Comparison of ENCODE assay signal across 8 cellular contexts in genomic region chr20:63434599-63435378, GRCh38. TPM values are rescaled to one million over a fixed set of nuclear protein-coding genes. Genes with fewer than 3 reads are reported as not detected.
DNase-seq lines count a peak whose midpoint lies in the region; ATAC-seq and TF ChIP-seq lines count a peak whose summit lies in the region.

No MANE protein-coding gene starts in this region.

- no peaks in the 10 kb centered on the region for H3K79me2 ChIP-seq in Karpas-422 (ENCODE audit: low read length)

- CTCF ChIA-PET in activated naive CD4-positive, alpha-beta T cell treated with anti-CD3 and anti-CD28 coated beads, Interleukin-2, amount 10 ng/mL, durations not matched to agents 7 days and 5 days (lab: Charles Lee) = interaction anchor here (0.7 kb wide), 1 partner anchor 13 kb away, joined by 3 read pairs; no protein-coding TSS in a partner anchor

- H3K4me2 ChIP-seq in Karpas-422 (ENCODE audit: low read depth, low read length, poor library complexity, severe bottlenecking) = no peak overlapping the region

- H3K4me3 Mint-ChIP-seq in activated naive CD4-positive, alpha-beta T cell treated with anti-CD3 and anti-CD28 coated beads, Interleukin-2, amount 10 ng/mL, durations not matched to agents 7 days and 5 days = no peak overlapping the region
- no peak overlapping the region for H3K4me3 Mint-ChIP-seq in glutamatergic neuron (ENCODE audit: unreplicated experiment)

- no peaks in the 10 kb centered on the region for H3K27me3 ChIP-seq in Karpas-422 (ENCODE audit: low read length)

- ATAC-seq in SK-N-SH treated with all-trans-retinoic acid at 6 μM for 48 hours = peak; percentile 59
- no peak for ATAC-seq in HG03378 (IDR thresholded peaks at IDR 0.05; ENCODE audit: unreplicated experiment)
- no peak for ATAC-seq in GM21528 (IDR thresholded peaks at IDR 0.05; ENCODE audit: low FRiP score, unreplicated experiment)

- 0 out of 2 replicates have a peak, but pooled peaks cover 5% of the 10 kb centered on the region for H4K20me1 ChIP-seq in Karpas-422 (ENCODE audit: insufficient read depth, low read depth, low read length)

- H3K27me3 Mint-ChIP-seq in activated naive CD4-positive, alpha-beta T cell treated with anti-CD3 and anti-CD28 coated beads, Interleukin-2, amount 10 ng/mL, durations not matched to agents 7 days and 5 days = peaks cover 15% of the 10 kb centered on the region
- peaks cover 16% of the 10 kb centered on the region for H3K27me3 Mint-ChIP-seq in glutamatergic neuron (ENCODE audit: unreplicated experiment)

- H3K4me3 ChIP-seq in Karpas-422 (ENCODE audit: low read length) = no peak overlapping the region

- H3K9ac ChIP-seq in Karpas-422 (ENCODE audit: low read length) = no peak overlapping the region

- H3K36me3 Mint-ChIP-seq in activated naive CD4-positive, alpha-beta T cell treated with anti-CD3 and anti-CD28 coated beads, Interleukin-2, amount 10 ng/mL, durations not matched to agents 7 days and 5 days = no peaks in the 10 kb centered on the region
- H3K36me3 Mint-ChIP-seq in glutamatergic neuron (ENCODE audit: unreplicated experiment) = peaks cover 5% of the 10 kb centered on the region

- no peak overlapping the region for H2AFZ ChIP-seq in Karpas-422 (ENCODE audit: low read length)

- no peaks in the 10 kb centered on the region for H3K9me2 ChIP-seq in Karpas-422 (replicated peaks; ENCODE audit: insufficient read depth, low read length)

- peaks cover 3% of the 10 kb centered on the region for H3K9me3 Mint-ChIP-seq in activated naive CD4-positive, alpha-beta T cell treated with anti-CD3 and anti-CD28 coated beads, Interleukin-2, amount 10 ng/mL, durations not matched to agents 7 days and 5 days
- H3K9me3 Mint-ChIP-seq in glutamatergic neuron (ENCODE audit: unreplicated experiment) = peaks cover 14% of the 10 kb centered on the region

- H3K4me1 Mint-ChIP-seq in activated naive CD4-positive, alpha-beta T cell treated with anti-CD3 and anti-CD28 coated beads, Interleukin-2, amount 10 ng/mL, durations not matched to agents 7 days and 5 days = peaks cover 7% of the 10 kb centered on the region
- peaks cover 17% of the 10 kb centered on the region for H3K4me1 Mint-ChIP-seq in glutamatergic neuron (ENCODE audit: low read depth, unreplicated experiment)

- TF ChIP-seq CTCF in glutamatergic neuron (IDR thresholded peaks at IDR 0.05; ENCODE audit: partially characterized antibody, unreplicated experiment) = peak; percentile 100

- H3K27ac ChIP-seq in Karpas-422 (ENCODE audit: low read length) = no peak overlapping the region

- peak; percentile 63 for DNase-seq in EH (ENCODE audit: low read depth)
- DNase-seq in Karpas-422 = peak; percentile 91
- DNase-seq in activated naive CD4-positive, alpha-beta T cell treated with anti-CD3 and anti-CD28 coated beads, Interleukin-2, amount 10 ng/mL, durations not matched to agents 7 days and 5 days = peak; percentile 85
- peak; percentile 82 for DNase-seq in glutamatergic neuron
- DNase-seq in pulmonary artery endothelial cell (ENCODE audit: low read depth, low spot score) = peak; percentile 45

- no peaks in the 10 kb centered on the region for H3K9me3 ChIP-seq in Karpas-422 (ENCODE audit: low read length)

- H3K27ac Mint-ChIP-seq in activated naive CD4-positive, alpha-beta T cell treated with anti-CD3 and anti-CD28 coated beads, Interleukin-2, amount 10 ng/mL, durations not matched to agents 7 days and 5 days = peak overlapping the region; percentile 79
- H3K27ac Mint-ChIP-seq in glutamatergic neuron (ENCODE audit: unreplicated experiment) = peak overlapping the region; percentile 14

- no peaks in the 10 kb centered on the region for H3K4me1 ChIP-seq in Karpas-422 (ENCODE audit: low read length)

- no peaks in the 10 kb centered on the region for H3K36me3 ChIP-seq in Karpas-422 (ENCODE audit: insufficient read depth, low read length)

TF ChIP-seq in SK-N-SH treated with all-trans-retinoic acid at 6 μM for 48 hours, 23 proteins besides CTCF, POLR2A, EP300 and RAD21:
- TF ChIP-seq RARB (CRISPR knock-in tag; IDR thresholded peaks at IDR 0.05) (no peak), TOX (CRISPR knock-in tag; IDR thresholded peaks at IDR 0.05; ENCODE audit: borderline replicate concordance) (no peak), TSHZ2 (CRISPR knock-in tag; IDR thresholded peaks at IDR 0.05) (no peak), SNAI2 (CRISPR knock-in tag; IDR thresholded peaks at IDR 0.05) (no peak), ARNTL (CRISPR knock-in tag; IDR thresholded peaks at IDR 0.05; ENCODE audit: borderline replicate concordance, low read depth) (no peak), POU6F1 (CRISPR knock-in tag; IDR thresholded peaks at IDR 0.05; ENCODE audit: borderline replicate concordance, low read depth) (no peak), ZNF565 (CRISPR knock-in tag; conservative IDR thresholded peaks at IDR 0.05; ENCODE audit: low read depth) (no peak)
- TF ChIP-seq, protein P1, sequence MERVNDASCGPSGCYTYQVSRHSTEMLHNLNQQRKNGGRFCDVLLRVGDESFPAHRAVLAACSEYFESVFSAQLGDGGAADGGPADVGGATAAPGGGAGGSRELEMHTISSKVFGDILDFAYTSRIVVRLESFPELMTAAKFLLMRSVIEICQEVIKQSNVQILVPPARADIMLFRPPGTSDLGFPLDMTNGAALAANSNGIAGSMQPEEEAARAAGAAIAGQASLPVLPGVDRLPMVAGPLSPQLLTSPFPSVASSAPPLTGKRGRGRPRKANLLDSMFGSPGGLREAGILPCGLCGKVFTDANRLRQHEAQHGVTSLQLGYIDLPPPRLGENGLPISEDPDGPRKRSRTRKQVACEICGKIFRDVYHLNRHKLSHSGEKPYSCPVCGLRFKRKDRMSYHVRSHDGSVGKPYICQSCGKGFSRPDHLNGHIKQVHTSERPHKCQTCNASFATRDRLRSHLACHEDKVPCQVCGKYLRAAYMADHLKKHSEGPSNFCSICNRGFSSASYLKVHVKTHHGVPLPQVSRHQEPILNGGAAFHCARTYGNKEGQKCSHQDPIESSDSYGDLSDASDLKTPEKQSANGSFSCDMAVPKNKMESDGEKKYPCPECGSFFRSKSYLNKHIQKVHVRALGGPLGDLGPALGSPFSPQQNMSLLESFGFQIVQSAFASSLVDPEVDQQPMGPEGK (CRISPR knock-in tag; IDR thresholded peaks at IDR 0.05; ENCODE audit: borderline replicate concordance) = no peak
- TF ChIP-seq, protein P2, sequence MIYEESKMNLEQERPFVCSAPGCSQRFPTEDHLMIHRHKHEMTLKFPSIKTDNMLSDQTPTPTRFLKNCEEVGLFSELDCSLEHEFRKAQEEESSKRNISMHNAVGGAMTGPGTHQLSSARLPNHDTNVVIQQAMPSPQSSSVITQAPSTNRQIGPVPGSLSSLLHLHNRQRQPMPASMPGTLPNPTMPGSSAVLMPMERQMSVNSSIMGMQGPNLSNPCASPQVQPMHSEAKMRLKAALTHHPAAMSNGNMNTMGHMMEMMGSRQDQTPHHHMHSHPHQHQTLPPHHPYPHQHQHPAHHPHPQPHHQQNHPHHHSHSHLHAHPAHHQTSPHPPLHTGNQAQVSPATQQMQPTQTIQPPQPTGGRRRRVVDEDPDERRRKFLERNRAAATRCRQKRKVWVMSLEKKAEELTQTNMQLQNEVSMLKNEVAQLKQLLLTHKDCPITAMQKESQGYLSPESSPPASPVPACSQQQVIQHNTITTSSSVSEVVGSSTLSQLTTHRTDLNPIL (CRISPR knock-in tag; IDR thresholded peaks at IDR 0.05; ENCODE audit: low read depth) = no peak

RNA-seq across cellular contexts. Expression of gene KCNQ2, which starts 37.7 kb away (rescaled TPM):
- not detected in 2 replicates for total RNA-seq in Karpas-422 (2014; rRNA removed; shearing (Covaris generic); ENCODE audit: low replicate concordance)
- total RNA-seq in glutamatergic neuron (ENCODE audit: unreplicated experiment) = 354 TPM
- not detected in 2 replicates for total RNA-seq in pulmonary artery endothelial cell

Comparison
In these comparisons a context has a peak if more than half of its experiments do, and no peak if none do; other contexts are left out.
1. RNA of gene KCNQ2, which starts 37.7 kb away (total RNA-seq): 354 TPM in glutamatergic neuron (single experiment); not detected in pulmonary artery endothelial cell and not detected in Karpas-422; every median in the first group is over 100 times any median in the second.
2. Peak in every context shown above with its lines, with median percentiles within 50 percentile points of each other: DNase-seq.